In genomic region chr13:59931621-59932020, GRCh38 we compare ENCODE assay signal across 19 cellular contexts.
"Had no signal": no experiment of that assay in that cellular context is flagged by ENCODE, and none has a peak within 500 bp of the region (broad histone marks: within the 10 kb centered on the region; RNA-seq: fewer than 3 reads in every experiment).

No MANE protein-coding gene starts in this region.

- H3K4me3 Mint-ChIP-seq: activated B cell treated with CpG ODN at 0.5 μM for 24 hours; activated CD8-positive, alpha-beta T cell treated with anti-CD3 and anti-CD28 coated beads for 36 hours; central memory CD8-positive, alpha-beta T cell; naive thymus-derived CD8-positive, alpha-beta T cell; stimulated activated naive CD8-positive, alpha-beta T cell treated with anti-CD3 and anti-CD28 coated beads, Interleukin-15, Interleukin-2, amounts not matched to agents 100 ng/mL and 50 ng/mL, for 24 hours had no signal

- ATAC-seq: activated CD8-positive, alpha-beta T cell treated with anti-CD3 and anti-CD28 coated beads for 36 hours; activated naive CD4-positive, alpha-beta T cell treated with anti-CD3 and anti-CD28 coated beads, Interleukin-2, amount 50 U/mL, for 72 hours; naive thymus-derived CD8-positive, alpha-beta T cell; pancreas; sciatic nerve had no signal

- H3K27me3 Mint-ChIP-seq: activated B cell treated with CpG ODN at 0.5 μM for 24 hours; activated CD8-positive, alpha-beta T cell treated with anti-CD3 and anti-CD28 coated beads for 36 hours; central memory CD8-positive, alpha-beta T cell; stimulated activated naive CD8-positive, alpha-beta T cell treated with anti-CD3 and anti-CD28 coated beads, Interleukin-15, Interleukin-2, amounts not matched to agents 100 ng/mL and 50 ng/mL, for 24 hours had no signal

- H3K27ac Mint-ChIP-seq: activated B cell treated with CpG ODN at 0.5 μM for 24 hours; activated CD8-positive, alpha-beta T cell treated with anti-CD3 and anti-CD28 coated beads for 36 hours; activated naive CD4-positive, alpha-beta T cell treated with anti-CD3 and anti-CD28 coated beads, Interleukin-2, amount 50 U/mL, for 72 hours; naive thymus-derived CD8-positive, alpha-beta T cell; stimulated activated naive CD8-positive, alpha-beta T cell treated with anti-CD3 and anti-CD28 coated beads, Interleukin-15, Interleukin-2, amounts not matched to agents 100 ng/mL and 50 ng/mL, for 24 hours had no signal

- H3K4me1 Mint-ChIP-seq: activated B cell treated with CpG ODN at 0.5 μM for 24 hours; central memory CD8-positive, alpha-beta T cell; naive thymus-derived CD8-positive, alpha-beta T cell had no signal

- DNase-seq: activated B cell treated with CpG ODN at 0.5 μM for 24 hours; activated CD4-positive, alpha-beta T cell treated with anti-CD3 and anti-CD28 coated beads for 48 hours; activated CD8-positive, alpha-beta memory T cell treated with anti-CD3 and anti-CD28 coated beads, Interleukin-2, amount 50 U/mL, for 4 hours; activated CD8-positive, alpha-beta T cell treated with anti-CD3 and anti-CD28 coated beads for 36 hours; activated effector memory CD4-positive, alpha-beta T cell treated with anti-CD3 and anti-CD28 coated beads, Interleukin-2, amount 50 U/mL, for 16 hours; activated T-cell treated with anti-CD3 and anti-CD28 coated beads, Interleukin-2, amount 50 U/mL, for 48 hours; esophagus squamous epithelium; glutamatergic neuron; hypothalamus; kidney; left ventricle myocardium inferior; mesenchymal stem cell; naive thymus-derived CD8-positive, alpha-beta T cell; pancreas; trophoblast cell had no signal
